ENCODE assay signal across 13 cellular contexts in genomic region chr15:83653288-83653638, GRCh38. TPM values are rescaled to one million over a fixed set of nuclear protein-coding genes. Genes with fewer than 3 reads are reported as not detected.
A peak's percentile ranks its signal among the peaks of the same experiment; 100 is the strongest.
DNase-seq lines count a peak whose midpoint lies in the region; ATAC-seq and TF ChIP-seq lines count a peak whose summit lies in the region.
"Had no signal": no experiment of that assay in that cellular context is flagged by ENCODE, and none has a peak within 500 bp of the region (broad histone marks: within the 10 kb centered on the region; RNA-seq: fewer than 3 reads in every experiment).

No MANE protein-coding gene starts in this region.

- 0 out of 2 replicates have a peak, but pooled peaks cover 4% of the 10 kb centered on the region for H3F3A ChIP-seq in GM23338 (replicated peaks; ENCODE audit: low read depth)

- H3K4me3 Mint-ChIP-seq in GM23338 = peak overlapping the region; percentile 59
- H3K4me3 Mint-ChIP-seq in activated CD4-positive, alpha-beta memory T cell treated with anti-CD3 and anti-CD28 coated beads for 36 hours = no peak overlapping the region

- H3K4me1 Mint-ChIP-seq in GM23338 = peaks cover 19% of the 10 kb centered on the region
- no peaks in the 10 kb centered on the region for H3K4me1 Mint-ChIP-seq in activated CD4-positive, alpha-beta memory T cell treated with anti-CD3 and anti-CD28 coated beads for 36 hours (ENCODE audit: low read depth)

- no peaks in the 10 kb centered on the region for H3K9me3 ChIP-seq in body of pancreas
- H3K9me3 ChIP-seq in iPS-20b (ENCODE audit: insufficient read depth, low read depth, low read length) = no peaks in the 10 kb centered on the region
- H3K9me3 ChIP-seq: neutrophil had no signal

- intact Hi-C loops in body of pancreas (cut with DNase I) = no loop called here
- intact Hi-C loops in activated CD4-positive, alpha-beta memory T cell treated with anti-CD3 and anti-CD28 coated beads for 36 hours (cut with micrococcal nuclease) = no loop called here

- H3K36me3 ChIP-seq in GM23338 (ENCODE audit: insufficient read depth) (no peaks in the 10 kb centered on the region; the same call in 1 of the 2 replicates), body of pancreas (replicated peaks in 1 of 2; ENCODE audit: insufficient read depth in 1 of 2, low read depth in 2 of 2) (no peaks in the 10 kb centered on the region), iPS-20b (ENCODE audit: insufficient read depth, low read depth, low read length) (no peaks in the 10 kb centered on the region)
- H3K36me3 ChIP-seq: neutrophil had no signal

- H3K27ac Mint-ChIP-seq in GM23338 = no peak overlapping the region
- H3K27ac Mint-ChIP-seq in activated CD4-positive, alpha-beta memory T cell treated with anti-CD3 and anti-CD28 coated beads for 36 hours = no peak overlapping the region

- CTCF ChIA-PET in activated CD4-positive, alpha-beta memory T cell treated with anti-CD3 and anti-CD28 coated beads for 36 hours (lab: Charles Lee) = no interaction called here

- DNase-seq in GM23338 (ENCODE audit: low spot score) = no peak
- no peak for DNase-seq in body of pancreas
- peak; percentile 8 for DNase-seq in retina
- DNase-seq in activated CD4-positive, alpha-beta T cell treated with anti-CD3 and anti-CD28 coated beads, Interleukin-2, amount 50 U/mL, for 48 hours = no peak
- no peak for DNase-seq in SW 1271 (lab: John Stamatoyannopoulos, UW)
- no peak for DNase-seq in activated CD4-positive, alpha-beta memory T cell treated with anti-CD3 and anti-CD28 coated beads for 36 hours
- DNase-seq: activated CD4-positive, alpha-beta T cell treated with anti-CD3 and anti-CD28 coated beads for 1 hour; amniotic stem cell; NCI-H1092 had no signal

- no peaks in the 10 kb centered on the region; the same call in 2 of the 3 replicates for H3K36me3 Mint-ChIP-seq in GM23338 (ENCODE audit: low read depth)
- no peaks in the 10 kb centered on the region for H3K36me3 Mint-ChIP-seq in activated CD4-positive, alpha-beta memory T cell treated with anti-CD3 and anti-CD28 coated beads for 36 hours

- H3K9ac ChIP-seq in iPS-20b (ENCODE audit: low read depth, low read length) = no peak overlapping the region; the same call in 1 of the 2 replicates

- H3K27ac ChIP-seq in GM23338 (ENCODE audit: low read depth) (no peak overlapping the region), body of pancreas (peak overlapping the region; percentile 61 to 75 (median 68)), iPS-20b (ENCODE audit: low read length) (no peak overlapping the region)
- H3K27ac ChIP-seq: neutrophil had no signal

- peak overlapping the region; percentile 82 for H3K4me2 ChIP-seq in GM23338

- H3K9me3 Mint-ChIP-seq in GM23338 = no peaks in the 10 kb centered on the region
- no peaks in the 10 kb centered on the region for H3K9me3 Mint-ChIP-seq in activated CD4-positive, alpha-beta memory T cell treated with anti-CD3 and anti-CD28 coated beads for 36 hours

- ATAC-seq in GM23338 = peak; percentile 41
- no peak for ATAC-seq in body of pancreas
- ATAC-seq in HG02610 (IDR thresholded peaks at IDR 0.05; ENCODE audit: unreplicated experiment) = no peak

- peaks cover 39% of the 10 kb centered on the region for H3K27me3 Mint-ChIP-seq in GM23338 (ENCODE audit: insufficient read depth, low read depth, poor library complexity)
- peaks cover 22% of the 10 kb centered on the region for H3K27me3 Mint-ChIP-seq in activated CD4-positive, alpha-beta memory T cell treated with anti-CD3 and anti-CD28 coated beads for 36 hours

- TF ChIP-seq POLR2A in body of pancreas (IDR thresholded peaks at IDR 0.05) = no peak

- TF ChIP-seq CTCF in GM23338 (conservative IDR thresholded peaks at IDR 0.05; ENCODE audit: low read depth in 2 of 2) (no peak), body of pancreas (IDR thresholded peaks at IDR 0.05) (no peak)

- H3K4me1 ChIP-seq in GM23338 (ENCODE audit: insufficient read depth) (peaks cover 4% of the 10 kb centered on the region; the same call in 1 of the 2 replicates), body of pancreas (peaks cover 47% of the 10 kb centered on the region), iPS-20b (ENCODE audit: insufficient read depth, low read length) (peaks cover 12% of the 10 kb centered on the region)

- 0 out of 2 replicates have a peak, but pooled peaks cover 7% of the 10 kb centered on the region for H3K9me2 ChIP-seq in GM23338 (ENCODE audit: insufficient read depth)

- POLR2A ChIA-PET in activated CD4-positive, alpha-beta memory T cell treated with anti-CD3 and anti-CD28 coated beads for 36 hours (lab: Charles Lee) = no interaction called here

- H4K20me1 ChIP-seq in GM23338 (replicated peaks; ENCODE audit: insufficient read depth) = no peaks in the 10 kb centered on the region

- peaks cover 48% of the 10 kb centered on the region for H3K27me3 ChIP-seq in GM23338 (ENCODE audit: insufficient read depth)
- H3K27me3 ChIP-seq in body of pancreas = no peaks in the 10 kb centered on the region
- peaks cover 58% of the 10 kb centered on the region for H3K27me3 ChIP-seq in iPS-20b (ENCODE audit: insufficient read depth, low read length)

- 24 to 45% methylated on average over 5 to 16 of the region's 18 CpGs for WGBS in body of pancreas, 2 donors

- peak overlapping the region; percentile 94 for H2AFZ ChIP-seq in GM23338

- H3K4me3 ChIP-seq in GM23338 = peak overlapping the region; percentile 70
- H3K4me3 ChIP-seq in body of pancreas = no peak overlapping the region
- peak overlapping the region; percentile 52; the same call in 1 of the 2 replicates for H3K4me3 ChIP-seq in iPS-20b (ENCODE audit: low read length)

- H3K79me2 ChIP-seq in GM23338 (replicated peaks; ENCODE audit: insufficient read depth) = no peaks in the 10 kb centered on the region

TF ChIP-seq in GM23338, 12 proteins besides CTCF, POLR2A, EP300 and RAD21 (continues in another document):
- TF ChIP-seq REST (IDR thresholded peaks at IDR 0.05; ENCODE audit: unreplicated experiment) = no peak

RNA-seq across cellular contexts. Expression of gene ADAMTSL3, which starts 0.7 kb away (rescaled TPM):
- 0.35 and 0.87 TPM in 2 replicates for total RNA-seq in GM23338 (2014; rRNA removed; shearing (Covaris generic))
- polyA plus RNA-seq in GM23338 (2016; fragmentation: Nextera tagmentation; extraction: Ambion mirVana) = 0.61 and 0.92 TPM in 2 replicates
- 10 to 100 TPM in 1 of 2 donors, 1 to 10 TPM in 1; 7.8 to 10.2 TPM for total RNA-seq in body of pancreas
- not detected for total RNA-seq in activated CD4-positive, alpha-beta memory T cell treated with anti-CD3 and anti-CD28 coated beads for 36 hours
- total RNA-seq: T-helper 1 cell treated with Interleukin-12 subunit alpha and Interleukin-12 subunit beta and Interleukin-4 antibody, amounts not matched to agents 30 ng/mL and 1 ng/mL, for 36 hours had no signal

Comparison
In these comparisons a context has a peak if more than half of its experiments do, and no peak if none do; other contexts are left out.
1. H3K27ac ChIP-seq: peak in body of pancreas (4 of 4); none in GM23338 (single experiment) and iPS-20b (single experiment).
2. H3K4me3 ChIP-seq: peak in GM23338 (single experiment) and iPS-20b (single experiment); none in body of pancreas (0 of 2).